ENCODE assay signal across 19 cellular contexts in genomic region chr16:10519929-10520868, GRCh38.
A peak's percentile ranks its signal among the peaks of the same experiment; 100 is the strongest.
DNase-seq lines count a peak whose midpoint lies in the region; ATAC-seq and TF ChIP-seq lines count a peak whose summit lies in the region.
"Had no signal": no experiment of that assay in that cellular context is flagged by ENCODE, and none has a peak within 500 bp of the region (broad histone marks: within the 10 kb centered on the region; RNA-seq: fewer than 3 reads in every experiment).

No MANE protein-coding gene starts in this region.

- POLR2A ChIA-PET in activated B cell treated with CpG ODN at 0.5 μM for 24 hours (lab: Charles Lee), result no interaction called here

- no peaks in the 10 kb centered on the region for H3K36me3 Mint-ChIP-seq in activated B cell treated with CpG ODN at 0.5 μM for 24 hours (ENCODE audit: low read depth)
- H3K36me3 Mint-ChIP-seq in mesothelial cell of epicardium, result no peaks in the 10 kb centered on the region
- H3K36me3 Mint-ChIP-seq: memory B cell had no signal

- H3K4me3 ChIP-seq in left ventricle myocardium inferior (no peak overlapping the region), lung (no peak overlapping the region), upper lobe of right lung (no peak overlapping the region)
- H3K4me3 ChIP-seq: psoas muscle had no signal

- no peaks in the 10 kb centered on the region for H3K27me3 Mint-ChIP-seq in activated B cell treated with CpG ODN at 0.5 μM for 24 hours
- H3K27me3 Mint-ChIP-seq in mesothelial cell of epicardium (ENCODE audit: low read depth), result peaks cover 17% of the 10 kb centered on the region

- 75 to 78% methylated on average over 10 of the region's 10 CpGs for WGBS in lung, 2 donors

- H3K9me3 ChIP-seq in left ventricle myocardium inferior (replicated peaks) (peaks cover 10% of the 10 kb centered on the region), lung (ENCODE audit: control insufficient read depth in 2 of 2, insufficient read depth in 1 of 2, low read length in 1 of 2) (no peaks in the 10 kb centered on the region), upper lobe of right lung (no peaks in the 10 kb centered on the region)
- H3K9me3 ChIP-seq: psoas muscle had no signal

- H3K27me3 ChIP-seq in left ventricle myocardium inferior (ENCODE audit: low read depth) (no peaks in the 10 kb centered on the region), lung (ENCODE audit: control insufficient read depth, insufficient read depth) (no peaks in the 10 kb centered on the region), upper lobe of right lung (no peaks in the 10 kb centered on the region)

- peaks cover 8% of the 10 kb centered on the region for H3K4me1 ChIP-seq in left ventricle myocardium inferior
- H3K4me1 ChIP-seq in lung (ENCODE audit: control insufficient read depth in 2 of 2, insufficient read depth in 2 of 2, low read length in 2 of 2), result no peaks in the 10 kb centered on the region
- H3K4me1 ChIP-seq in upper lobe of right lung, result peaks cover 3% of the 10 kb centered on the region

- peak overlapping the region; percentile 56 for H3K27ac Mint-ChIP-seq in activated B cell treated with CpG ODN at 0.5 μM for 24 hours
- H3K27ac Mint-ChIP-seq in mesothelial cell of epicardium, result no peak overlapping the region
- H3K27ac Mint-ChIP-seq: CD4-positive, alpha-beta T cell; effector memory CD8-positive, alpha-beta T cell; memory B cell; nephron progenitor cell had no signal

- DNase-seq in cardiac septum (ENCODE audit: low spot score) (peak; percentile 35), left ventricle myocardium inferior (no peak), activated B cell treated with CpG ODN at 0.5 μM for 24 hours (no peak), lung (ENCODE audit: low spot score) (peak; percentile 39), upper lobe of right lung (no peak), mesothelial cell of epicardium (ENCODE audit: low spot score in 2 of 2, unreplicated experiment in 2 of 2) (no peak), SKM-1 treated with dmso at 0.1 percent for 144 hours (lab: John Stamatoyannopoulos, UW; ENCODE audit: unreplicated experiment) (no peak)
- DNase-seq: amniotic stem cell; CD4-positive, alpha-beta T cell; effector memory CD8-positive, alpha-beta T cell; IMR-90; NCI-H1930; NCI-H510A treated with DMSO at 0.1 percent for 48 hours; nephron progenitor cell; psoas muscle; Right ventricle myocardium superior; stimulated activated naive CD4-positive, alpha-beta T cell had no signal

- intact Hi-C loops in cardiac septum (cut with DNase I) (loop anchor here (5.0 to 10.0 kb wide), 4 partner anchors 37 to 397 kb away; no protein-coding TSS in a partner anchor), left ventricle myocardium inferior (cut with micrococcal nuclease) (no loop called here), activated B cell treated with CpG ODN at 0.5 μM for 24 hours (cut with micrococcal nuclease) (loop anchor here (10.0 kb wide), 1 partner anchor 75 kb away; no protein-coding TSS in a partner anchor), upper lobe of right lung (cut with DNase I) (loop anchor here (5.0 kb wide), 1 partner anchor 217 kb away; no protein-coding TSS in a partner anchor)

- CTCF ChIA-PET in activated B cell treated with CpG ODN at 0.5 μM for 24 hours (lab: Charles Lee), result interaction anchor here (0.7 to 4.7 kb wide), 6 partner anchors 11 to 417 kb away, joined by 3 to 40 read pairs (median 4); no protein-coding TSS in a partner anchor

- no peaks in the 10 kb centered on the region for H3K9me3 Mint-ChIP-seq in activated B cell treated with CpG ODN at 0.5 μM for 24 hours
- no peaks in the 10 kb centered on the region for H3K9me3 Mint-ChIP-seq in mesothelial cell of epicardium
- H3K9me3 Mint-ChIP-seq: CD4-positive, alpha-beta T cell; effector memory CD8-positive, alpha-beta T cell; memory B cell had no signal

- no peak for ATAC-seq in activated B cell treated with CpG ODN at 0.5 μM for 24 hours (ENCODE audit: low read depth)
- peak; percentile 36 for ATAC-seq in lung (ENCODE audit: insufficient read depth, low FRiP score)
- ATAC-seq in upper lobe of right lung, result peak; percentile 72
- no peak for ATAC-seq in GM18520 (IDR thresholded peaks at IDR 0.05; ENCODE audit: unreplicated experiment)
- ATAC-seq: effector memory CD8-positive, alpha-beta T cell; psoas muscle had no signal

- H3K27ac ChIP-seq in left ventricle myocardium inferior (replicated peaks), result no peak overlapping the region
- H3K27ac ChIP-seq in lung (ENCODE audit: low read depth in 1 of 2, low read length in 1 of 2), result peak overlapping the region in 1 of 2 donors; percentile 67
- H3K27ac ChIP-seq in upper lobe of right lung, result no peak overlapping the region
- H3K27ac ChIP-seq: psoas muscle had no signal

- H3K36me3 ChIP-seq in left ventricle myocardium inferior (peaks cover 30% of the 10 kb centered on the region), lung (ENCODE audit: control insufficient read depth in 2 of 2, insufficient read depth in 2 of 2, low read length in 2 of 2) (peaks cover 4 to 5% of the 10 kb centered on the region in 2 donors), upper lobe of right lung (peaks cover 5% of the 10 kb centered on the region)

- TF ChIP-seq CTCF in left ventricle myocardium inferior (IDR thresholded peaks at IDR 0.05; ENCODE audit: borderline replicate concordance) (no peak), activated B cell treated with CpG ODN at 0.5 μM for 24 hours (IDR thresholded peaks at IDR 0.05) (no peak), lung (IDR thresholded peaks at IDR 0.05; ENCODE audit: control extremely low read depth, extremely low read depth) (no peak), upper lobe of right lung (IDR thresholded peaks at IDR 0.05) (no peak), mesothelial cell of epicardium (IDR thresholded peaks at IDR 0.05; ENCODE audit: unreplicated experiment) (no peak)

- peaks cover 4% of the 10 kb centered on the region for H3K4me1 Mint-ChIP-seq in activated B cell treated with CpG ODN at 0.5 μM for 24 hours
- H3K4me1 Mint-ChIP-seq in mesothelial cell of epicardium, result peaks cover 3% of the 10 kb centered on the region

- H3K4me3 Mint-ChIP-seq in activated B cell treated with CpG ODN at 0.5 μM for 24 hours, result no peak overlapping the region
- H3K4me3 Mint-ChIP-seq in mesothelial cell of epicardium, result no peak overlapping the region
- H3K4me3 Mint-ChIP-seq: CD4-positive, alpha-beta T cell; effector memory CD8-positive, alpha-beta T cell; memory B cell; nephron progenitor cell had no signal

Comparison
In these comparisons a context has a peak if more than half of its experiments do, and no peak if none do; other contexts are left out.
1. DNase-seq: peak in cardiac septum (single experiment) and lung (single experiment); none in left ventricle myocardium inferior (single experiment), activated B cell treated with CpG ODN at 0.5 μM for 24 hours (single experiment), upper lobe of right lung (single experiment), mesothelial cell of epicardium (0 of 2) and SKM-1 treated with dmso at 0.1 percent for 144 hours (single experiment).
2. ATAC-seq: peak in lung (single experiment) and upper lobe of right lung (single experiment); none in activated B cell treated with CpG ODN at 0.5 μM for 24 hours (single experiment) and GM18520 (single experiment).